22 cellular contexts compared by ENCODE assay signal in the genomic region with DNA sequence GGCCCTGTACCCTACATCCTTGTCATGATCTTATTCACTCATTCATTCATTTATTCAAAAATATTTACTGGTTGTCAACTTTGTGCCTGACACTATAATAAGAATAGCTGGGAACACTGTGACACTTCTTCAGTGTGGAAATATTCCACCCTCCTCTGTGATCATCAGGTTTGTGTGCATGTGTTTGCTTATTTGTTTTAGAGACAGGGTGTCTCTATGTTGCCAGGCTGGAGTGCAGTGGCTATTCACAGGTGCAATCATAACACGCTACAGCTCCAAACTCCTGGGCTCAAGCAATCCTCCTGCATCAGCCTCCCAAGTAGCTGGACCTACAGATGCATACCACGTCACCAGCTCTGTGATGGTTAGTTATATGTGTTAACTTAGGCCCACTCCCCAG. TPM values are rescaled to one million over a fixed set of nuclear protein-coding genes. Genes with fewer than 3 reads are reported as not detected.
DNase-seq lines count a peak whose midpoint lies in the region; ATAC-seq and TF ChIP-seq lines count a peak whose summit lies in the region.
"Had no signal": no experiment of that assay in that cellular context is flagged by ENCODE, and none has a peak within 500 bp of the region (broad histone marks: within the 10 kb centered on the region; RNA-seq: fewer than 3 reads in every experiment).

No MANE protein-coding gene starts in this region.

- no peak for DNase-seq in Right ventricle myocardium inferior (ENCODE audit: missing footprints)
- no peak for DNase-seq in cardiac septum (ENCODE audit: low spot score)
- peak in 1 of 5 donors; percentile 41 for DNase-seq in heart left ventricle
- no peak for DNase-seq in right atrium auricular region (ENCODE audit: low spot score)
- DNase-seq in right lobe of liver, result no peak
- no peak for DNase-seq in nephron progenitor cell
- DNase-seq in activated naive CD4-positive, alpha-beta T cell treated with anti-CD3 and anti-CD28 coated beads, Interleukin-2, amount 50 U/mL, for 72 hours (ENCODE audit: low spot score in 2 of 2), result no peak
- DNase-seq in MM.1S, result no peak
- DNase-seq: CD8-positive, alpha-beta memory T cell; COR-L47; DMS 273 treated with DMSO at 0.1 percent for 48 hours; DMS53; DND-41; EL; GOT3; H7 had no signal

- ATAC-seq in Right ventricle myocardium inferior (peak; percentile 86), heart left ventricle (peak; percentile 78 to 90 (median 86)), right lobe of liver (peak; percentile 9 to 62 (median 52))
- ATAC-seq in activated naive CD4-positive, alpha-beta T cell treated with anti-CD3 and anti-CD28 coated beads, Interleukin-2, amount 50 U/mL, for 72 hours, result no peak
- ATAC-seq: GM12878 had no signal

- H3K4me1 ChIP-seq in heart left ventricle (peaks cover 0 to 30% (median 7%) of the 10 kb centered on the region in 12 donors), right atrium auricular region (peaks cover 0 to 42% of the 10 kb centered on the region in 2 donors), right lobe of liver (peaks cover 0 to 27% (median 12%) of the 10 kb centered on the region in 4 donors), MM.1S (ENCODE audit: low read length) (peaks cover 33% of the 10 kb centered on the region)

- H3K4me3 ChIP-seq in heart left ventricle (no peak overlapping the region), right atrium auricular region (no peak overlapping the region), right lobe of liver (no peak overlapping the region), MM.1S (ENCODE audit: low read length) (no peak overlapping the region)
- H3K4me3 ChIP-seq: BLaER1 treated with 17β-estradiol and CSF1 and Interleukin-3, amounts not matched to agents 10 nM and 100 nM; GM12878 had no signal

- no peak for TF ChIP-seq CTCF in heart left ventricle (IDR thresholded peaks at IDR 0.05)
- TF ChIP-seq CTCF in right atrium auricular region (IDR thresholded peaks at IDR 0.05), result no peak
- TF ChIP-seq CTCF in right lobe of liver (IDR thresholded peaks at IDR 0.05), result no peak
- TF ChIP-seq CTCF in nephron progenitor cell (IDR thresholded peaks at IDR 0.05), result no peak
- TF ChIP-seq CTCF in MM.1S (IDR thresholded peaks at IDR 0.05; ENCODE audit: low read length), result no peak

- WGBS in heart left ventricle, 4 donors, result 49 to 80% (median 74%) methylated on average over 2 of the region's 2 CpGs
- 57% methylated on average over 1 of the region's 2 CpGs for WGBS in right lobe of liver (ENCODE audit: insufficient coverage, low coverage, low lambda C conversion rate, missing lambda C conversion rate)

- TF ChIP-seq POLR2A in heart left ventricle (IDR thresholded peaks at IDR 0.05) (no peak), right lobe of liver (IDR thresholded peaks at IDR 0.05) (no peak)

- H3K4me2 ChIP-seq in MM.1S (ENCODE audit: low read depth, low read length), result no peak overlapping the region
- H3K4me2 ChIP-seq: BLaER1 treated with 17β-estradiol and CSF1 and Interleukin-3, amounts not matched to agents 10 nM and 100 nM had no signal

- H3K27ac ChIP-seq in heart left ventricle, result peak overlapping the region in 4 of 12 donors; percentile 33 to 72 (median 49)
- H3K27ac ChIP-seq in right atrium auricular region, result peak overlapping the region; percentile 65 to 83
- no peak overlapping the region for H3K27ac ChIP-seq in right lobe of liver
- no peak overlapping the region for H3K27ac ChIP-seq in MM.1S (ENCODE audit: low read length)
- H3K27ac ChIP-seq: BLaER1 treated with 17β-estradiol and CSF1 and Interleukin-3, amounts not matched to agents 10 nM and 100 nM; HL-60 had no signal

- no peak overlapping the region for H3K27ac Mint-ChIP-seq in nephron progenitor cell
- H3K27ac Mint-ChIP-seq in activated naive CD4-positive, alpha-beta T cell treated with anti-CD3 and anti-CD28 coated beads, Interleukin-2, amount 50 U/mL, for 72 hours, result no peak overlapping the region
- H3K27ac Mint-ChIP-seq: B cell; CD8-positive, alpha-beta memory T cell; IgD-negative memory B cell had no signal

- no peaks in the 10 kb centered on the region for H3K9me3 Mint-ChIP-seq in nephron progenitor cell
- H3K9me3 Mint-ChIP-seq in activated naive CD4-positive, alpha-beta T cell treated with anti-CD3 and anti-CD28 coated beads, Interleukin-2, amount 50 U/mL, for 72 hours, result no peaks in the 10 kb centered on the region
- H3K9me3 Mint-ChIP-seq: CD8-positive, alpha-beta memory T cell; IgD-negative memory B cell had no signal

- peaks cover 10% of the 10 kb centered on the region for H3K4me1 Mint-ChIP-seq in nephron progenitor cell

- no peaks in the 10 kb centered on the region for H4K20me1 ChIP-seq in MM.1S (ENCODE audit: insufficient read depth, low read length)
- H4K20me1 ChIP-seq: BLaER1 treated with 17β-estradiol and CSF1 and Interleukin-3, amounts not matched to agents 10 nM and 100 nM had no signal

- no peaks in the 10 kb centered on the region for H3K79me2 ChIP-seq in MM.1S (ENCODE audit: low read length)

- no peak overlapping the region for H3K9ac ChIP-seq in MM.1S (ENCODE audit: low read length)
- H3K9ac ChIP-seq: BLaER1 treated with 17β-estradiol and CSF1 and Interleukin-3, amounts not matched to agents 10 nM and 100 nM had no signal

- H3K27me3 ChIP-seq in heart left ventricle (no peaks in the 10 kb centered on the region), right atrium auricular region (no peaks in the 10 kb centered on the region), right lobe of liver (no peaks in the 10 kb centered on the region), MM.1S (replicated peaks; ENCODE audit: insufficient read depth, low read length) (no peaks in the 10 kb centered on the region)
- H3K27me3 ChIP-seq: BLaER1 treated with 17β-estradiol and CSF1 and Interleukin-3, amounts not matched to agents 10 nM and 100 nM had no signal

- H3K9me2 ChIP-seq in MM.1S (replicated peaks; ENCODE audit: insufficient read depth, low read length), result no peaks in the 10 kb centered on the region

- no peaks in the 10 kb centered on the region for H3K36me3 Mint-ChIP-seq in nephron progenitor cell (ENCODE audit: low read depth)
- no peaks in the 10 kb centered on the region for H3K36me3 Mint-ChIP-seq in activated naive CD4-positive, alpha-beta T cell treated with anti-CD3 and anti-CD28 coated beads, Interleukin-2, amount 50 U/mL, for 72 hours
- H3K36me3 Mint-ChIP-seq: CD8-positive, alpha-beta memory T cell; IgD-negative memory B cell had no signal

- H3K9me3 ChIP-seq in heart left ventricle, result no peaks in the 10 kb centered on the region
- H3K9me3 ChIP-seq in right atrium auricular region, result no peaks in the 10 kb centered on the region
- no peaks in the 10 kb centered on the region for H3K9me3 ChIP-seq in right lobe of liver
- H3K9me3 ChIP-seq in MM.1S (replicated peaks; ENCODE audit: insufficient read depth, low read length), result no peaks in the 10 kb centered on the region

- intact Hi-C loops in Right ventricle myocardium inferior (cut with DNase I) (loop anchor here (2.0 to 5.0 kb wide), 2 partner anchors 48 to 67 kb away; no protein-coding TSS in a partner anchor), cardiac septum (cut with DNase I) (loop anchor here (10.0 kb wide), 1 partner anchor 400 kb away; no protein-coding TSS in a partner anchor), heart left ventricle (cut with DNase I) (loop anchor here in 2 of 10 donors (5.0 kb wide), 1 partner anchor 48 kb away; a partner anchor contains a TSS), right lobe of liver (cut with DNase I) (no loop called here)

- H2AFZ ChIP-seq in MM.1S (ENCODE audit: low read length), result no peak overlapping the region

- H3K36me3 ChIP-seq in heart left ventricle (no peaks in the 10 kb centered on the region), right atrium auricular region (no peaks in the 10 kb centered on the region), right lobe of liver (no peaks in the 10 kb centered on the region), MM.1S (replicated peaks; ENCODE audit: insufficient read depth, low read length) (no peaks in the 10 kb centered on the region)
- H3K36me3 ChIP-seq: BLaER1 treated with 17β-estradiol and CSF1 and Interleukin-3, amounts not matched to agents 10 nM and 100 nM had no signal

- peaks cover 21% of the 10 kb centered on the region for H3F3A ChIP-seq in MM.1S (ENCODE audit: insufficient read depth, low read length)

- peaks cover 3% of the 10 kb centered on the region for H3K27me3 Mint-ChIP-seq in nephron progenitor cell (ENCODE audit: low read depth, poor library complexity)
- H3K27me3 Mint-ChIP-seq: B cell, IgD-negative memory B cell had no signal

- H3K4me3 Mint-ChIP-seq in nephron progenitor cell, result no peak overlapping the region
- H3K4me3 Mint-ChIP-seq: B cell; CD8-positive, alpha-beta memory T cell; IgD-negative memory B cell had no signal

RNA-seq across cellular contexts. Expression of a gene that starts 50.0 kb away (rescaled TPM):
- total RNA-seq in Right ventricle myocardium inferior (72.9 TPM), cardiac septum (27.0 TPM), heart left ventricle (10 to 100 TPM; 47.1 to 80.9 (median 54.7) TPM), right atrium auricular region (10 to 100 TPM; 32.4 to 35.2 TPM), right lobe of liver (1 to 10 TPM; 4.6 to 8.2 (median 6.9) TPM)
- polyA plus RNA-seq in heart left ventricle, result 10 to 100 TPM; 10.4 to 21.1 TPM
- 10 to 100 TPM; 17.8 to 20.5 TPM for total RNA-seq in activated naive CD4-positive, alpha-beta T cell treated with anti-CD3 and anti-CD28 coated beads, Interleukin-2, amount 50 U/mL, for 72 hours
- total RNA-seq: G401 had no signal

Comparison
In these comparisons a context has a peak if more than half of its experiments do, and no peak if none do; other contexts are left out.
1. ATAC-seq: peak in Right ventricle myocardium inferior (single experiment), heart left ventricle (4 of 4) and right lobe of liver (4 of 4); none in activated naive CD4-positive, alpha-beta T cell treated with anti-CD3 and anti-CD28 coated beads, Interleukin-2, amount 50 U/mL, for 72 hours (0 of 2).
2. H3K27ac ChIP-seq: peak in right atrium auricular region (2 of 2); none in right lobe of liver (0 of 3) and MM.1S (single experiment).
3. intact Hi-C loops: an anchor here in Right ventricle myocardium inferior (2.0 to 5.0 kb wide) and cardiac septum (10.0 kb wide); none called in right lobe of liver.